14 cellular contexts compared by ENCODE assay signal in genomic region chr15:77068633-77069032, GRCh38. TPM values are rescaled to one million over a fixed set of nuclear protein-coding genes. Genes with fewer than 3 reads are reported as not detected.
A peak's percentile ranks its signal among the peaks of the same experiment; 100 is the strongest.
DNase-seq lines count a peak whose midpoint lies in the region; ATAC-seq, FAIRE-seq and TF ChIP-seq lines count a peak whose summit lies in the region.
"Had no signal": no experiment of that assay in that cellular context is flagged by ENCODE, and none has a peak within 500 bp of the region (broad histone marks: within the 10 kb centered on the region; RNA-seq: fewer than 3 reads in every experiment).

No MANE protein-coding gene starts in this region.

- H3K27ac ChIP-seq in SK-N-SH (ENCODE audit: low read depth in 2 of 2, low read length in 1 of 2): no peak overlapping the region
- no peak overlapping the region for H3K27ac ChIP-seq in K562 (ENCODE audit: extremely low read depth, low read depth, low read length)
- H3K27ac ChIP-seq in trophoblast cell (ENCODE audit: low read depth, low read length): no peak overlapping the region
- H3K27ac ChIP-seq: prostate gland had no signal

- H2AFZ ChIP-seq in SK-N-SH (ENCODE audit: low read depth): no peak overlapping the region
- H2AFZ ChIP-seq in K562 (ENCODE audit: low read depth, low read length): no peak overlapping the region
- no peak overlapping the region for H2AFZ ChIP-seq in trophoblast cell (ENCODE audit: insufficient read depth, low read length, poor library complexity)

- peaks cover 14 to 21% of the 10 kb centered on the region in 2 experiments; a peak in 3 of 4 replicates for H3K4me1 ChIP-seq in SK-N-SH (ENCODE audit: control insufficient read depth in 1 of 2, insufficient read depth in 2 of 2, low read depth in 1 of 2, low read length in 1 of 2)
- H3K4me1 ChIP-seq in K562 (replicated peaks in 1 of 2; ENCODE audit: control insufficient read depth in 2 of 2, insufficient read depth in 2 of 2, low read length in 2 of 2): peaks cover 16 to 47% of the 10 kb centered on the region in 2 experiments
- H3K4me1 ChIP-seq in trophoblast cell (ENCODE audit: control insufficient read depth in 1 of 2, insufficient read depth in 2 of 2, low read length in 2 of 2): peaks cover 0 to 5% of the 10 kb centered on the region in 2 experiments
- H3K4me1 ChIP-seq: prostate gland had no signal

- no peak overlapping the region for H4K91ac ChIP-seq in trophoblast cell (ENCODE audit: low read depth, low read length)

- POLR2A ChIA-PET in SK-N-SH (lab: Yijun Ruan, JAX) (interaction anchor here (1.3 kb wide), 1 partner anchor 13 kb away, joined by 3 read pairs; no protein-coding TSS in a partner anchor), K562 (lab: Yijun Ruan, JAX) (interaction anchor here (0.6 to 2.2 kb wide), 2 partner anchors 10 to 13 kb away, joined by 3 to 8 read pairs; no protein-coding TSS in a partner anchor)

- H2AK5ac ChIP-seq in trophoblast cell (ENCODE audit: low read length): no peak overlapping the region

- no peak overlapping the region for H2BK12ac ChIP-seq in trophoblast cell (ENCODE audit: low read length)

- in situ Hi-C loops in K562 (cut with MboI): no loop called here

- H3K27ac Mint-ChIP-seq in natural killer cell (no peak overlapping the region), type B pancreatic cell (no peak overlapping the region)

- no peak overlapping the region for H3K4ac ChIP-seq in trophoblast cell (ENCODE audit: low read depth, low read length)

- H3K4me2 ChIP-seq in SK-N-SH (peak overlapping the region; percentile 94; the same call in 1 of the 2 replicates), K562 (ENCODE audit: insufficient read depth, low read length) (no peak overlapping the region), trophoblast cell (ENCODE audit: low read length) (no peak overlapping the region)

- no peak overlapping the region for H3K9ac ChIP-seq in SK-N-SH
- no peak overlapping the region for H3K9ac ChIP-seq in K562 (ENCODE audit: insufficient read depth in 1 of 2, low read depth in 2 of 2, low read length in 2 of 2)
- H3K9ac ChIP-seq in trophoblast cell (ENCODE audit: low read length): no peak overlapping the region

- H3K9me3 ChIP-seq in SK-N-SH (no peaks in the 10 kb centered on the region), K562 (replicated peaks; ENCODE audit: control insufficient read depth, insufficient read depth, low read depth, low read length) (no peaks in the 10 kb centered on the region), trophoblast cell (ENCODE audit: insufficient read depth, low read depth, low read length) (no peaks in the 10 kb centered on the region)
- H3K9me3 ChIP-seq: prostate gland had no signal

- peaks cover 15% of the 10 kb centered on the region for H3F3A ChIP-seq in SK-N-SH (replicated peaks; ENCODE audit: insufficient read depth)

- H3K18ac ChIP-seq in trophoblast cell (ENCODE audit: low read length): no peak overlapping the region

- ATAC-seq in SK-N-SH treated with all-trans-retinoic acid at 6 μM for 48 hours (no peak), K562 (no peak), natural killer cell (no peak), HG03280 (IDR thresholded peaks at IDR 0.05; ENCODE audit: unreplicated experiment) (no peak)

- no peaks in the 10 kb centered on the region for H3K27me3 ChIP-seq in SK-N-SH (ENCODE audit: insufficient read depth)
- peaks cover 0 to 5% of the 10 kb centered on the region in 2 experiments; a peak in 1 of 5 replicates for H3K27me3 ChIP-seq in K562 (ENCODE audit: control insufficient read depth in 2 of 2, insufficient read depth in 2 of 2, low read length in 2 of 2)
- H3K27me3 ChIP-seq in trophoblast cell (ENCODE audit: insufficient read depth, low read length): no peaks in the 10 kb centered on the region

- H3K9me1 ChIP-seq in K562 (ENCODE audit: control insufficient read depth, insufficient read depth, low read length): peaks cover 5% of the 10 kb centered on the region

- H3K23ac ChIP-seq in trophoblast cell (ENCODE audit: low read length): no peak overlapping the region

- peaks cover 39 to 45% of the 10 kb centered on the region in 2 donors for H3K4me1 Mint-ChIP-seq in natural killer cell
- peaks cover 55% of the 10 kb centered on the region for H3K4me1 Mint-ChIP-seq in type B pancreatic cell (ENCODE audit: unreplicated experiment)

- peak overlapping the region; percentile 49 for H3K4me3 Mint-ChIP-seq in natural killer cell
- peak overlapping the region; percentile 97 for H3K4me3 Mint-ChIP-seq in type B pancreatic cell

- H2BK5ac ChIP-seq in trophoblast cell (ENCODE audit: low read depth, low read length, poor library complexity): no peak overlapping the region

- H3K9me3 Mint-ChIP-seq in natural killer cell (no peaks in the 10 kb centered on the region), type B pancreatic cell (no peaks in the 10 kb centered on the region)

- H3K4me3 ChIP-seq in SK-N-SH (ENCODE audit: low read depth in 2 of 2, low read length in 1 of 2) (no peak overlapping the region), K562 (no peak overlapping the region), trophoblast cell (ENCODE audit: low read depth, low read length) (no peak overlapping the region)
- H3K4me3 ChIP-seq: prostate gland had no signal

- no peak overlapping the region for H3K14ac ChIP-seq in trophoblast cell (ENCODE audit: low read length)

- CTCF ChIA-PET in SK-N-SH (lab: Yijun Ruan, JAX): interaction anchor here (1.0 to 1.8 kb wide), 3 partner anchors 9 to 475 kb away, joined by 3 to 6 read pairs (median 4); no protein-coding TSS in a partner anchor
- CTCF ChIA-PET in K562 (lab: Yijun Ruan, JAX; ENCODE audit: low intra/inter-chr PET ratio): no interaction called here

- H3K9me2 ChIP-seq in SK-N-SH: no peaks in the 10 kb centered on the region

- BruUV-seq in K562 (replicated peaks; lab: Mats Ljungman, UMichigan): no TSS peak

- no peak overlapping the region for H4K8ac ChIP-seq in trophoblast cell (ENCODE audit: low read depth, low read length)

- no peak overlapping the region for H4K12ac ChIP-seq in trophoblast cell (ENCODE audit: low read depth, low read length)

- no peak; the same call in 1 of the 2 replicates for TF ChIP-seq POLR2A in K562 (conservative IDR thresholded peaks at IDR 0.05)

- peaks cover 68% of the 10 kb centered on the region for H3K79me2 ChIP-seq in SK-N-SH (ENCODE audit: insufficient read depth)
- H3K79me2 ChIP-seq in K562 (ENCODE audit: control insufficient read depth, insufficient read depth, low read length): peaks cover 51% of the 10 kb centered on the region
- peaks cover 4% of the 10 kb centered on the region for H3K79me2 ChIP-seq in trophoblast cell (ENCODE audit: control insufficient read depth, insufficient read depth, low read length, poor library complexity)

- no peaks in the 10 kb centered on the region for H3K36me3 Mint-ChIP-seq in natural killer cell
- peaks cover 21% of the 10 kb centered on the region for H3K36me3 Mint-ChIP-seq in type B pancreatic cell

- peaks cover 13 to 15% of the 10 kb centered on the region in 2 experiments for H3K36me3 ChIP-seq in SK-N-SH (replicated peaks in 1 of 2; ENCODE audit: control insufficient read depth in 1 of 2, insufficient read depth in 2 of 2, low read length in 1 of 2)
- peaks cover 10% of the 10 kb centered on the region; the same call in 1 of the 3 replicates for H3K36me3 ChIP-seq in K562 (ENCODE audit: control insufficient read depth, insufficient read depth, low read length)
- H3K36me3 ChIP-seq in trophoblast cell (ENCODE audit: control insufficient read depth in 1 of 2, insufficient read depth in 2 of 2, low read length in 2 of 2): no peaks in the 10 kb centered on the region
- H3K36me3 ChIP-seq: prostate gland had no signal

- DNase-seq in SK-N-SH (no peak), K562 (ENCODE audit: extremely low read depth in 1 of 4, low spot score in 3 of 4) (no peak), natural killer cell (no peak), type B pancreatic cell (ENCODE audit: extremely low spot score, unreplicated experiment) (no peak), cardiac septum (ENCODE audit: low spot score) (no peak), trophoblast cell (no peak)
- DNase-seq: activated CD4-positive, alpha-beta T cell treated with anti-CD3 and anti-CD28 coated beads, Interleukin-2, amount 50 U/mL, for 4 hours; cerebellar nuclear complex; foreskin melanocyte; mesenchymal stem cell; NCI-H146 had no signal

- H4K20me1 ChIP-seq in SK-N-SH (ENCODE audit: insufficient read depth): peaks cover 63% of the 10 kb centered on the region
- H4K20me1 ChIP-seq in K562 (replicated peaks; ENCODE audit: control insufficient read depth, insufficient read depth, low read length): 0 out of 2 replicates have a peak, but pooled peaks cover 9% of the 10 kb centered on the region

- intact Hi-C loops in K562 (cut with micrococcal nuclease): no loop called here
- intact Hi-C loops in natural killer cell (cut with micrococcal nuclease): no loop called here
- intact Hi-C loops in cardiac septum (cut with DNase I): no loop called here

- WGBS in SK-N-SH (ENCODE audit: low lambda C conversion rate): 98% methylated on average over 7 of the region's 7 CpGs
- WGBS in K562 (ENCODE audit: insufficient coverage, low coverage, missing lambda C conversion rate): 83% methylated on average over 7 of the region's 7 CpGs
- WGBS in trophoblast cell (ENCODE audit: extremely low coverage, insufficient coverage, insufficient read length): no CpG with 5 or more reads among the region's 7 CpGs

- TF ChIP-seq CTCF in SK-N-SH (IDR thresholded peaks at IDR 0.05): no peak
- TF ChIP-seq CTCF in K562 (IDR thresholded peaks at IDR 0.05 in 2 of 3, conservative IDR thresholded peaks at IDR 0.05 in 1 of 3; ENCODE audit: insufficient read depth in 2 of 3, low read depth in 1 of 3, low read length in 3 of 3): no peak
- TF ChIP-seq CTCF in natural killer cell (IDR thresholded peaks at IDR 0.05): no peak
- no peak for TF ChIP-seq CTCF in type B pancreatic cell (conservative IDR thresholded peaks at IDR 0.05)

- peaks cover 2% of the 10 kb centered on the region for H3K79me1 ChIP-seq in trophoblast cell (ENCODE audit: low read length)

- no peak overlapping the region for H2BK120ac ChIP-seq in trophoblast cell (ENCODE audit: insufficient read depth, low read length, poor library complexity)

- H3K27me3 Mint-ChIP-seq in natural killer cell (ENCODE audit: low read depth in 2 of 2): no peaks in the 10 kb centered on the region
- no peaks in the 10 kb centered on the region for H3K27me3 Mint-ChIP-seq in type B pancreatic cell

- TF ChIP-seq RAD21 in SK-N-SH (IDR thresholded peaks at IDR 0.05; ENCODE audit: low read length) (no peak), K562 (CRISPR knock-in tag; conservative IDR thresholded peaks at IDR 0.05 in 1 of 2, IDR thresholded peaks at IDR 0.05 in 1 of 2) (no peak)

- TF ChIP-seq EP300 in SK-N-SH (IDR thresholded peaks at IDR 0.05; ENCODE audit: borderline replicate concordance in 1 of 2, low read depth in 1 of 2, low read length in 1 of 2): no peak
- no peak for TF ChIP-seq EP300 in K562 (IDR thresholded peaks at IDR 0.05; ENCODE audit: low read length)

- no peak for FAIRE-seq in K562 (lab: Jason Lieb, UNC)

RNA-seq across cellular contexts. Expression of gene TSPAN3, which starts 2.3 kb away (rescaled TPM):
- 409 and 600 TPM in 2 replicates for polyA plus RNA-seq in SK-N-SH (2012; rRNA removed)
- polyA plus RNA-seq in SK-N-SH (2012; cell fraction: cytosol; rRNA removed): 514 and 573 TPM in 2 replicates
- polyA plus RNA-seq in SK-N-SH (2012; cell fraction: nucleus; rRNA removed): 155 and 239 TPM in 2 replicates
- 90.2 and 103 TPM in 2 replicates for total RNA-seq in K562 (2011; cell fraction: chromatin; rRNA removed; ENCODE audit: low replicate concordance)
- total RNA-seq in K562 (2011; cell fraction: nucleolus; rRNA removed): 110 and 114 TPM in 2 replicates
- 163 and 180 TPM in 2 replicates for total RNA-seq in K562 (2011; cell fraction: nucleoplasm; rRNA removed)
- total RNA-seq in K562 (2014; rRNA removed): 48.5 and 51.8 TPM in 2 replicates
- 71.1 and 79.7 TPM in 2 replicates for total RNA-seq in K562 (2014; rRNA removed; fragmentation: Illumina TruSeq; extraction: Trizol)
- 69.0 and 71.4 TPM in 2 replicates for total RNA-seq in K562 (2015; rRNA removed; fragmentation: Illumina TruSeq; extraction: Trizol)
- 57.8 and 67.0 TPM in 2 replicates for total RNA-seq in K562 (2021)
- 116 and 144 TPM in 2 replicates for polyA plus RNA-seq in K562 (2011; rRNA removed)
- 118 and 156 TPM in 2 replicates for polyA plus RNA-seq in K562 (2011; cell fraction: cytosol; rRNA removed)
- polyA plus RNA-seq in K562 (2011; cell fraction: nucleus; rRNA removed): 51.9 and 77.1 TPM in 2 replicates
- polyA plus RNA-seq in K562 (2012): 61.0 and 74.1 TPM in 2 replicates
- 60.7 and 72.8 TPM in 2 replicates for polyA plus RNA-seq in K562 (2014; fragmentation: Illumina TruSeq; extraction: Trizol)
- polyA plus RNA-seq in K562 (2014; fragmentation: Nextera tagmentation; extraction: Ambion mirVana): 10 to 100 TPM; 14.3 to 21.2 TPM
- polyA plus RNA-seq in K562 (2014; rRNA removed): 66.8 and 82.4 TPM in 2 replicates
- 132 and 154 TPM in 2 replicates for polyA minus RNA-seq in K562 (2011; rRNA and poly(A)+ RNA removed)
- polyA minus RNA-seq in K562 (2011; cell fraction: cytosol; rRNA and poly(A)+ RNA removed): 51.4 and 59.6 TPM in 2 replicates
- polyA minus RNA-seq in K562 (2011; cell fraction: nucleus; rRNA and poly(A)+ RNA removed): 12.3 and 25.8 TPM in 2 replicates
- 10 to 100 TPM; 18.7 to 37.4 (median 29.9) TPM for total RNA-seq in natural killer cell
- 288 and 377 TPM in 2 replicates for total RNA-seq in type B pancreatic cell (ENCODE audit: low replicate concordance)
- total RNA-seq in cardiac septum: 101 TPM
- polyA plus RNA-seq in trophoblast cell (2013): 93.4 and 95.8 TPM in 2 replicates
